ENCODE assay signal across 8 cellular contexts in genomic region chr19:43526884-43527859, GRCh38. TPM values are rescaled to one million over a fixed set of nuclear protein-coding genes. Genes with fewer than 3 reads are reported as not detected.
A peak's percentile ranks its signal among the peaks of the same experiment; 100 is the strongest.
DNase-seq lines count a peak whose midpoint lies in the region; ATAC-seq, FAIRE-seq and TF ChIP-seq lines count a peak whose summit lies in the region.

A gene with protein sequence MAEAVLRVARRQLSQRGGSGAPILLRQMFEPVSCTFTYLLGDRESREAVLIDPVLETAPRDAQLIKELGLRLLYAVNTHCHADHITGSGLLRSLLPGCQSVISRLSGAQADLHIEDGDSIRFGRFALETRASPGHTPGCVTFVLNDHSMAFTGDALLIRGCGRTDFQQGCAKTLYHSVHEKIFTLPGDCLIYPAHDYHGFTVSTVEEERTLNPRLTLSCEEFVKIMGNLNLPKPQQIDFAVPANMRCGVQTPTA (minus strand): TSS chr19:43527201. CDS start chr19:43527177, 24 bp downstream.

- peak; percentile 60 for ATAC-seq in GM21529 (IDR thresholded peaks at IDR 0.05; ENCODE audit: unreplicated experiment)
- ATAC-seq in activated naive CD8-positive, alpha-beta T cell treated with anti-CD3 and anti-CD28 coated beads, Interleukin-2, amount 50 U/mL, for 24 hours, result peak; percentile 82
- ATAC-seq in pancreas, result peak; percentile 94 to 95 (median 94)
- ATAC-seq in upper lobe of left lung (ENCODE audit: low FRiP score in 2 of 2), result peak; percentile 91 to 96

- H3K4me1 ChIP-seq in cardiac muscle cell (ENCODE audit: low read depth) (peaks cover 15% of the 10 kb centered on the region), pancreas (peaks cover 0 to 20% (median 13%) of the 10 kb centered on the region in 3 donors), upper lobe of left lung (peaks cover 19 to 45% (median 24%) of the 10 kb centered on the region in 4 donors)

- in situ Hi-C loops in Caki2 (cut with HindIII; ENCODE audit: low pct_unique_long_range_greater_than_20kb, low sequenced_read_pairs), result loop anchor here (25.0 kb wide), 1 partner anchor 90 kb away; no protein-coding TSS in a partner anchor

- WGBS in pancreas, 2 donors, result 5% methylated on average over 49 to 54 of the region's 54 CpGs
- WGBS in upper lobe of left lung, 2 donors, result 6 to 9% methylated on average over 30 to 51 of the region's 54 CpGs

- H3K27ac ChIP-seq in cardiac muscle cell (no peak within 1 kb of the TSS), pancreas (peak within 1 kb of the TSS in 3 of 4 donors; percentile 16 to 77 (median 73)), upper lobe of left lung (peak within 1 kb of the TSS; percentile 74 to 90 (median 85))

- no peak for TF ChIP-seq EP300 in upper lobe of left lung (IDR thresholded peaks at IDR 0.05)

- no peaks in the 10 kb centered on the region for H3K27me3 ChIP-seq in cardiac muscle cell
- H3K27me3 ChIP-seq in pancreas, result no peaks in the 10 kb centered on the region
- no peaks in the 10 kb centered on the region for H3K27me3 ChIP-seq in upper lobe of left lung

- H3K4me3 ChIP-seq in cardiac muscle cell (peak within 1 kb of the TSS; percentile 82), pancreas (peak within 1 kb of the TSS; percentile 51 to 73 (median 60)), upper lobe of left lung (peak within 1 kb of the TSS; percentile 79 to 97 (median 88))

- no peaks in the 10 kb centered on the region for H3K36me3 Mint-ChIP-seq in activated naive CD8-positive, alpha-beta T cell treated with anti-CD3 and anti-CD28 coated beads, Interleukin-2, amount 50 U/mL, for 24 hours (ENCODE audit: low read depth)

- peak; percentile 85 for DNase-seq in Caki2 (ENCODE audit: low read depth)
- peak; percentile 63 for DNase-seq in LoVo (ENCODE audit: low spot score)
- peak; percentile 75 for DNase-seq in SW480 (ENCODE audit: low spot score)
- peak; percentile 84 for DNase-seq in activated naive CD8-positive, alpha-beta T cell treated with anti-CD3 and anti-CD28 coated beads, Interleukin-2, amount 50 U/mL, for 24 hours
- peak; percentile 70 to 90 for DNase-seq in cardiac muscle cell (ENCODE audit: low read depth in 1 of 2, low spot score in 1 of 2)
- DNase-seq in pancreas, result peak; percentile 75 to 94 (median 86)
- peak; percentile 91 to 97 for DNase-seq in upper lobe of left lung

- no peak for FAIRE-seq in pancreas (lab: Jason Lieb, UNC)

- H3K27me3 Mint-ChIP-seq in activated naive CD8-positive, alpha-beta T cell treated with anti-CD3 and anti-CD28 coated beads, Interleukin-2, amount 50 U/mL, for 24 hours, result no peaks in the 10 kb centered on the region

- H3K36me3 ChIP-seq in cardiac muscle cell (no peaks in the 10 kb centered on the region), pancreas (no peaks in the 10 kb centered on the region), upper lobe of left lung (no peaks in the 10 kb centered on the region)

- peak within 1 kb of the TSS; percentile 85 for H3K27ac Mint-ChIP-seq in activated naive CD8-positive, alpha-beta T cell treated with anti-CD3 and anti-CD28 coated beads, Interleukin-2, amount 50 U/mL, for 24 hours

- H3K9me3 ChIP-seq in cardiac muscle cell (ENCODE audit: low read depth) (no peaks in the 10 kb centered on the region), pancreas (no peaks in the 10 kb centered on the region), upper lobe of left lung (no peaks in the 10 kb centered on the region)

- no peaks in the 10 kb centered on the region for H3K9me3 Mint-ChIP-seq in activated naive CD8-positive, alpha-beta T cell treated with anti-CD3 and anti-CD28 coated beads, Interleukin-2, amount 50 U/mL, for 24 hours

- H3K4me1 Mint-ChIP-seq in activated naive CD8-positive, alpha-beta T cell treated with anti-CD3 and anti-CD28 coated beads, Interleukin-2, amount 50 U/mL, for 24 hours, result peaks cover 30% of the 10 kb centered on the region

- intact Hi-C loops in pancreas (cut with DNase I), result no loop called here

- TF ChIP-seq CTCF in cardiac muscle cell (IDR thresholded peaks at IDR 0.05; ENCODE audit: low read depth, low read length) (no peak), pancreas (IDR thresholded peaks at IDR 0.05) (no peak), upper lobe of left lung (IDR thresholded peaks at IDR 0.05) (peak in 1 of 6 experiments; percentile 25)

- H3K4me3 Mint-ChIP-seq in activated naive CD8-positive, alpha-beta T cell treated with anti-CD3 and anti-CD28 coated beads, Interleukin-2, amount 50 U/mL, for 24 hours, result peak within 1 kb of the TSS; percentile 87

- TF ChIP-seq POLR2A in upper lobe of left lung (IDR thresholded peaks at IDR 0.05), result peak in 3 of 4 donors; percentile 59 to 87 (median 78)

RNA-seq across cellular contexts. Expression of the gene that starts here (rescaled TPM):
- 206 and 293 TPM in 2 replicates for total RNA-seq in Caki2 (2014; rRNA removed; shearing (Covaris generic); ENCODE audit: low replicate concordance)
- total RNA-seq in cardiac muscle cell (35.0 and 46.5 TPM in 2 replicates), pancreas (10 to 100 TPM in 5 of 6 donors, 1 to 10 TPM in 1; 8.7 to 21.3 (median 15.9) TPM), upper lobe of left lung (10 to 100 TPM; 27.4 to 69.2 (median 41.4) TPM)
- polyA plus RNA-seq in cardiac muscle cell (31.6 and 41.7 TPM in 2 replicates), pancreas (10 to 100 TPM; 13.6 to 17.3 TPM)
